ENCODE assay signal across 1 cellular context in genomic region chr9:136120119-136120393, GRCh38.
TF ChIP-seq lines count a peak whose summit lies in the region.

No MANE protein-coding gene starts in this region.

TF ChIP-seq in WTC11, 78 proteins besides CTCF, POLR2A, EP300 and RAD21 (continued from another document):
- TF ChIP-seq STAT6 (CRISPR knock-in tag; conservative IDR thresholded peaks at IDR 0.05; ENCODE audit: low read depth) = no peak
- TF ChIP-seq MYBL2 (CRISPR knock-in tag; IDR thresholded peaks at IDR 0.05) = no peak
